Comparison of ENCODE assay signal across 11 cellular contexts in genomic region chr2:236164201-236164982, GRCh38. TPM values are rescaled to one million over a fixed set of nuclear protein-coding genes. Genes with fewer than 3 reads are reported as not detected.
A peak's percentile ranks its signal among the peaks of the same experiment; 100 is the strongest.
DNase-seq lines count a peak whose midpoint lies in the region; ATAC-seq and TF ChIP-seq lines count a peak whose summit lies in the region.
"Had no signal": no experiment of that assay in that cellular context is flagged by ENCODE, and none has a peak within 500 bp of the region (broad histone marks: within the 10 kb centered on the region; RNA-seq: fewer than 3 reads in every experiment).

No MANE protein-coding gene starts in this region.

- no peak for TF ChIP-seq POLR2A in stomach (IDR thresholded peaks at IDR 0.05)

- intact Hi-C loops in stomach (cut with DNase I; ENCODE audit: low total_unique reads) (no loop called here), head of caudate nucleus (cut with DNase I) (no loop called here)

- no peaks in the 10 kb centered on the region for H3K9me3 ChIP-seq in stomach
- H3K9me3 ChIP-seq: adrenal gland, neutrophil had no signal

- TF ChIP-seq EP300 in stomach (IDR thresholded peaks at IDR 0.05), result no peak

- no peaks in the 10 kb centered on the region for H3K36me3 ChIP-seq in stomach
- H3K36me3 ChIP-seq: adrenal gland, neutrophil had no signal

- TF ChIP-seq CTCF in stomach (IDR thresholded peaks at IDR 0.05), result no peak

- DNase-seq in activated CD4-positive, alpha-beta T cell treated with anti-CD3 and anti-CD28 coated beads for 48 hours, result peak; percentile 34
- no peak for DNase-seq in activated CD4-positive, alpha-beta T cell treated with anti-CD3 and anti-CD28 coated beads, Interleukin-2, amount 50 U/mL, for 1 hour
- peak; percentile 74 for DNase-seq in astrocyte of the hippocampus (ENCODE audit: low read depth, low spot score)
- DNase-seq in islet precursor cell, result peak; percentile 79
- no peak for DNase-seq in stomach
- no peak for DNase-seq in NCI-H128 (lab: John Stamatoyannopoulos, UW; ENCODE audit: unreplicated experiment)
- no peak for DNase-seq in head of caudate nucleus
- DNase-seq: adrenal gland, C1 segment of cervical spinal cord had no signal

- peaks cover 64 to 100% (median 100%) of the 10 kb centered on the region in 3 donors for H3K27me3 ChIP-seq in stomach

- 1 to 10% (median 3%) methylated on average over 16 to 70 of the region's 70 CpGs for WGBS in stomach, 5 donors

- no peak overlapping the region for H3K27ac ChIP-seq in stomach
- H3K27ac ChIP-seq: adrenal gland, neutrophil had no signal

- peaks cover 42 to 71% (median 56%) of the 10 kb centered on the region in 4 donors for H3K4me1 ChIP-seq in stomach

- no peak for ATAC-seq in HG03135 (IDR thresholded peaks at IDR 0.05; ENCODE audit: unreplicated experiment)

- peak overlapping the region; percentile 23 to 51 (median 34) for H3K4me3 ChIP-seq in stomach

RNA-seq across cellular contexts. Expression of gene GBX2, which starts 3.8 kb away (rescaled TPM):
- under 1 TPM in 1 of 5 donors, not detected in 4; 0.55 TPM for total RNA-seq in stomach
- not detected for polyA plus RNA-seq in stomach
- total RNA-seq: adrenal gland had no signal
- polyA plus RNA-seq: adrenal gland had no signal

Comparison
In these comparisons a context has a peak if more than half of its experiments do, and no peak if none do; other contexts are left out.
1. DNase-seq: peak in activated CD4-positive, alpha-beta T cell treated with anti-CD3 and anti-CD28 coated beads for 48 hours (single experiment), astrocyte of the hippocampus (single experiment) and islet precursor cell (single experiment); none in activated CD4-positive, alpha-beta T cell treated with anti-CD3 and anti-CD28 coated beads, Interleukin-2, amount 50 U/mL, for 1 hour (single experiment), stomach (single experiment), NCI-H128 (single experiment) and head of caudate nucleus (0 of 42).